ENCODE assay signal across 1 cellular context in the genomic region with DNA sequence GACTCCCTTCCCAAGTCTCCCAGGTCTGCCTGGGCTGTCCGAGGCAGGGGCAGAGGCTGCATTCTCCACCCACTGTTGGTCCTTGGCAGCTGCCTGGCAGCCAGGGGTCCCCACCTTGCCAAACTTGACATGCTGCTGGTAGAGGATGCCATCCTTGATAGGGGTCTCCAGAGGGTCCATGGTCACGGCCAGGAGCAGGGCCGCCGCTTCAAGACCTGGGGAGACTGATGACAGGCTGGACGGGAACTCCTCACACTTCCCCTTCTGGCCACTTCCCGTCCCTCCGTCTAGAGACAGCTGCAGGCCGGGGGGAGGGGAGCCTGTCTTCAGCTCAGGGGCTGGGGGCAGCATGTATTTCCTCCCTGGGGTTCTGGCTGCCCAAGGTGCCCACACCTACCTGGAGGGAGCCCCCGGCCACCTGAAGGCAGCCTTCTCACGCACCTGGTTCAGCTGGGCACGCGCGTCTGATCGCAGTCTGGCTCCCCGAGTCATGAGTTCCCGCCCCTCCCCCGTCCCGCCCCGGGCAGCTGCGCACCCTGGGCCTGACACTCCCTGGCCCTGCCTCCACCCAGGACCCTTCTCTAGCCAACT.
TF ChIP-seq lines count a peak whose summit lies in the region.

A gene with protein sequence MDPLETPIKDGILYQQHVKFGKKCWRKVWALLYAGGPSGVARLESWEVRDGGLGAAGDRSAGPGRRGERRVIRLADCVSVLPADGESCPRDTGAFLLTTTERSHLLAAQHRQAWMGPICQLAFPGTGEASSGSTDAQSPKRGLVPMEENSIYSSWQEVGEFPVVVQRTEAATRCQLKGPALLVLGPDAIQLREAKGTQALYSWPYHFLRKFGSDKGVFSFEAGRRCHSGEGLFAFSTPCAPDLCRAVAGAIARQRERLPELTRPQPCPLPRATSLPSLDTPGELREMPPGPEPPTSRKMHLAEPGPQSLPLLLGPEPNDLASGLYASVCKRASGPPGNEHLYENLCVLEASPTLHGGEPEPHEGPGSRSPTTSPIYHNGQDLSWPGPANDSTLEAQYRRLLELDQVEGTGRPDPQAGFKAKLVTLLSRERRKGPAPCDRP (minus strand): TSS at position 466 of the 591 bp plus-strand sequence. CDS start 286 bp downstream, at position 180.

TF ChIP-seq in K562, 482 proteins besides CTCF, POLR2A, EP300 and RAD21 (continued from another document and continues in another):
- TF ChIP-seq CXXC5 (CRISPR knock-in tag; IDR thresholded peaks at IDR 0.05) = peak; percentile 55
- TF ChIP-seq, protein P1, sequence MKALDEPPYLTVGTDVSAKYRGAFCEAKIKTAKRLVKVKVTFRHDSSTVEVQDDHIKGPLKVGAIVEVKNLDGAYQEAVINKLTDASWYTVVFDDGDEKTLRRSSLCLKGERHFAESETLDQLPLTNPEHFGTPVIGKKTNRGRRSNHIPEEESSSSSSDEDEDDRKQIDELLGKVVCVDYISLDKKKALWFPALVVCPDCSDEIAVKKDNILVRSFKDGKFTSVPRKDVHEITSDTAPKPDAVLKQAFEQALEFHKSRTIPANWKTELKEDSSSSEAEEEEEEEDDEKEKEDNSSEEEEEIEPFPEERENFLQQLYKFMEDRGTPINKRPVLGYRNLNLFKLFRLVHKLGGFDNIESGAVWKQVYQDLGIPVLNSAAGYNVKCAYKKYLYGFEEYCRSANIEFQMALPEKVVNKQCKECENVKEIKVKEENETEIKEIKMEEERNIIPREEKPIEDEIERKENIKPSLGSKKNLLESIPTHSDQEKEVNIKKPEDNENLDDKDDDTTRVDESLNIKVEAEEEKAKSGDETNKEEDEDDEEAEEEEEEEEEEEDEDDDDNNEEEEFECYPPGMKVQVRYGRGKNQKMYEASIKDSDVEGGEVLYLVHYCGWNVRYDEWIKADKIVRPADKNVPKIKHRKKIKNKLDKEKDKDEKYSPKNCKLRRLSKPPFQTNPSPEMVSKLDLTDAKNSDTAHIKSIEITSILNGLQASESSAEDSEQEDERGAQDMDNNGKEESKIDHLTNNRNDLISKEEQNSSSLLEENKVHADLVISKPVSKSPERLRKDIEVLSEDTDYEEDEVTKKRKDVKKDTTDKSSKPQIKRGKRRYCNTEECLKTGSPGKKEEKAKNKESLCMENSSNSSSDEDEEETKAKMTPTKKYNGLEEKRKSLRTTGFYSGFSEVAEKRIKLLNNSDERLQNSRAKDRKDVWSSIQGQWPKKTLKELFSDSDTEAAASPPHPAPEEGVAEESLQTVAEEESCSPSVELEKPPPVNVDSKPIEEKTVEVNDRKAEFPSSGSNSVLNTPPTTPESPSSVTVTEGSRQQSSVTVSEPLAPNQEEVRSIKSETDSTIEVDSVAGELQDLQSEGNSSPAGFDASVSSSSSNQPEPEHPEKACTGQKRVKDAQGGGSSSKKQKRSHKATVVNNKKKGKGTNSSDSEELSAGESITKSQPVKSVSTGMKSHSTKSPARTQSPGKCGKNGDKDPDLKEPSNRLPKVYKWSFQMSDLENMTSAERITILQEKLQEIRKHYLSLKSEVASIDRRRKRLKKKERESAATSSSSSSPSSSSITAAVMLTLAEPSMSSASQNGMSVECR (CRISPR knock-in tag; IDR thresholded peaks at IDR 0.05) = 0 out of 2 replicates have a peak, but pooled peaks have one; percentile 7
- 0 out of 2 replicates have a peak, but pooled peaks have one; percentile 59 for TF ChIP-seq NFRKB (IDR thresholded peaks at IDR 0.05; ENCODE audit: low read depth)
- no peak for TF ChIP-seq KDM5B (IDR thresholded peaks at IDR 0.05; ENCODE audit: insufficient replicate concordance, low read depth, low read length)
- TF ChIP-seq, protein P2, sequence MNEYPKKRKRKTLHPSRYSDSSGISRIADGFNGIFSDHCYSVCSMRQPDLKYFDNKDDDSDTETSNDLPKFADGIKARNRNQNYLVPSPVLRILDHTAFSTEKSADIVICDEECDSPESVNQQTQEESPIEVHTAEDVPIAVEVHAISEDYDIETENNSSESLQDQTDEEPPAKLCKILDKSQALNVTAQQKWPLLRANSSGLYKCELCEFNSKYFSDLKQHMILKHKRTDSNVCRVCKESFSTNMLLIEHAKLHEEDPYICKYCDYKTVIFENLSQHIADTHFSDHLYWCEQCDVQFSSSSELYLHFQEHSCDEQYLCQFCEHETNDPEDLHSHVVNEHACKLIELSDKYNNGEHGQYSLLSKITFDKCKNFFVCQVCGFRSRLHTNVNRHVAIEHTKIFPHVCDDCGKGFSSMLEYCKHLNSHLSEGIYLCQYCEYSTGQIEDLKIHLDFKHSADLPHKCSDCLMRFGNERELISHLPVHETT (CRISPR knock-in tag; conservative IDR thresholded peaks at IDR 0.05 in 1 of 2, IDR thresholded peaks at IDR 0.05 in 1 of 2) = peak in 1 of 2 experiments; percentile 31; a peak in 1 of 4 replicates
- TF ChIP-seq, protein P3, sequence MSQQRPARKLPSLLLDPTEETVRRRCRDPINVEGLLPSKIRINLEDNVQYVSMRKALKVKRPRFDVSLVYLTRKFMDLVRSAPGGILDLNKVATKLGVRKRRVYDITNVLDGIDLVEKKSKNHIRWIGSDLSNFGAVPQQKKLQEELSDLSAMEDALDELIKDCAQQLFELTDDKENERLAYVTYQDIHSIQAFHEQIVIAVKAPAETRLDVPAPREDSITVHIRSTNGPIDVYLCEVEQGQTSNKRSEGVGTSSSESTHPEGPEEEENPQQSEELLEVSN (IDR thresholded peaks at IDR 0.05; ENCODE audit: borderline replicate concordance in 1 of 2, extremely low read depth in 1 of 2, insufficient read depth in 1 of 2, insufficient read length in 1 of 2, low read depth in 1 of 2, low read length in 1 of 2, poor library complexity in 1 of 2, severe bottlenecking in 1 of 2) = peak in 1 of 2 experiments; percentile 61
- peak; percentile 97 for TF ChIP-seq SPI1 (IDR thresholded peaks at IDR 0.05; ENCODE audit: borderline replicate concordance, low read depth, low read length)
- TF ChIP-seq, protein P4, sequence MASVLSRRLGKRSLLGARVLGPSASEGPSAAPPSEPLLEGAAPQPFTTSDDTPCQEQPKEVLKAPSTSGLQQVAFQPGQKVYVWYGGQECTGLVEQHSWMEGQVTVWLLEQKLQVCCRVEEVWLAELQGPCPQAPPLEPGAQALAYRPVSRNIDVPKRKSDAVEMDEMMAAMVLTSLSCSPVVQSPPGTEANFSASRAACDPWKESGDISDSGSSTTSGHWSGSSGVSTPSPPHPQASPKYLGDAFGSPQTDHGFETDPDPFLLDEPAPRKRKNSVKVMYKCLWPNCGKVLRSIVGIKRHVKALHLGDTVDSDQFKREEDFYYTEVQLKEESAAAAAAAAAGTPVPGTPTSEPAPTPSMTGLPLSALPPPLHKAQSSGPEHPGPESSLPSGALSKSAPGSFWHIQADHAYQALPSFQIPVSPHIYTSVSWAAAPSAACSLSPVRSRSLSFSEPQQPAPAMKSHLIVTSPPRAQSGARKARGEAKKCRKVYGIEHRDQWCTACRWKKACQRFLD (CRISPR knock-in tag; IDR thresholded peaks at IDR 0.05) = 0 out of 2 replicates have a peak, but pooled peaks have one; percentile 12
- TF ChIP-seq PTRF (tag; IDR thresholded peaks at IDR 0.05) = no peak
- TF ChIP-seq, protein P5, sequence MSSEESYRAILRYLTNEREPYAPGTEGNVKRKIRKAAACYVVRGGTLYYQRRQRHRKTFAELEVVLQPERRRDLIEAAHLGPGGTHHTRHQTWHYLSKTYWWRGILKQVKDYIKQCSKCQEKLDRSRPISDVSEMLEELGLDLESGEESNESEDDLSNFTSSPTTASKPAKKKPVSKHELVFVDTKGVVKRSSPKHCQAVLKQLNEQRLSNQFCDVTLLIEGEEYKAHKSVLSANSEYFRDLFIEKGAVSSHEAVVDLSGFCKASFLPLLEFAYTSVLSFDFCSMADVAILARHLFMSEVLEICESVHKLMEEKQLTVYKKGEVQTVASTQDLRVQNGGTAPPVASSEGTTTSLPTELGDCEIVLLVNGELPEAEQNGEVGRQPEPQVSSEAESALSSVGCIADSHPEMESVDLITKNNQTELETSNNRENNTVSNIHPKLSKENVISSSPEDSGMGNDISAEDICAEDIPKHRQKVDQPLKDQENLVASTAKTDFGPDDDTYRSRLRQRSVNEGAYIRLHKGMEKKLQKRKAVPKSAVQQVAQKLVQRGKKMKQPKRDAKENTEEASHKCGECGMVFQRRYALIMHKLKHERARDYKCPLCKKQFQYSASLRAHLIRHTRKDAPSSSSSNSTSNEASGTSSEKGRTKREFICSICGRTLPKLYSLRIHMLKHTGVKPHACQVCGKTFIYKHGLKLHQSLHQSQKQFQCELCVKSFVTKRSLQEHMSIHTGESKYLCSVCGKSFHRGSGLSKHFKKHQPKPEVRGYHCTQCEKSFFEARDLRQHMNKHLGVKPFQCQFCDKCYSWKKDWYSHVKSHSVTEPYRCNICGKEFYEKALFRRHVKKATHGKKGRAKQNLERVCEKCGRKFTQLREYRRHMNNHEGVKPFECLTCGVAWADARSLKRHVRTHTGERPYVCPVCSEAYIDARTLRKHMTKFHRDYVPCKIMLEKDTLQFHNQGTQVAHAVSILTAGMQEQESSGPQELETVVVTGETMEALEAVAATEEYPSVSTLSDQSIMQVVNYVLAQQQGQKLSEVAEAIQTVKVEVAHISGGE (CRISPR knock-in tag; IDR thresholded peaks at IDR 0.05) = peak in 1 of 3 experiments; percentile 55; a peak in 2 of 6 replicates
- TF ChIP-seq THRAP3 (IDR thresholded peaks at IDR 0.05; ENCODE audit: borderline replicate concordance) = no peak
- TF ChIP-seq, protein P6, sequence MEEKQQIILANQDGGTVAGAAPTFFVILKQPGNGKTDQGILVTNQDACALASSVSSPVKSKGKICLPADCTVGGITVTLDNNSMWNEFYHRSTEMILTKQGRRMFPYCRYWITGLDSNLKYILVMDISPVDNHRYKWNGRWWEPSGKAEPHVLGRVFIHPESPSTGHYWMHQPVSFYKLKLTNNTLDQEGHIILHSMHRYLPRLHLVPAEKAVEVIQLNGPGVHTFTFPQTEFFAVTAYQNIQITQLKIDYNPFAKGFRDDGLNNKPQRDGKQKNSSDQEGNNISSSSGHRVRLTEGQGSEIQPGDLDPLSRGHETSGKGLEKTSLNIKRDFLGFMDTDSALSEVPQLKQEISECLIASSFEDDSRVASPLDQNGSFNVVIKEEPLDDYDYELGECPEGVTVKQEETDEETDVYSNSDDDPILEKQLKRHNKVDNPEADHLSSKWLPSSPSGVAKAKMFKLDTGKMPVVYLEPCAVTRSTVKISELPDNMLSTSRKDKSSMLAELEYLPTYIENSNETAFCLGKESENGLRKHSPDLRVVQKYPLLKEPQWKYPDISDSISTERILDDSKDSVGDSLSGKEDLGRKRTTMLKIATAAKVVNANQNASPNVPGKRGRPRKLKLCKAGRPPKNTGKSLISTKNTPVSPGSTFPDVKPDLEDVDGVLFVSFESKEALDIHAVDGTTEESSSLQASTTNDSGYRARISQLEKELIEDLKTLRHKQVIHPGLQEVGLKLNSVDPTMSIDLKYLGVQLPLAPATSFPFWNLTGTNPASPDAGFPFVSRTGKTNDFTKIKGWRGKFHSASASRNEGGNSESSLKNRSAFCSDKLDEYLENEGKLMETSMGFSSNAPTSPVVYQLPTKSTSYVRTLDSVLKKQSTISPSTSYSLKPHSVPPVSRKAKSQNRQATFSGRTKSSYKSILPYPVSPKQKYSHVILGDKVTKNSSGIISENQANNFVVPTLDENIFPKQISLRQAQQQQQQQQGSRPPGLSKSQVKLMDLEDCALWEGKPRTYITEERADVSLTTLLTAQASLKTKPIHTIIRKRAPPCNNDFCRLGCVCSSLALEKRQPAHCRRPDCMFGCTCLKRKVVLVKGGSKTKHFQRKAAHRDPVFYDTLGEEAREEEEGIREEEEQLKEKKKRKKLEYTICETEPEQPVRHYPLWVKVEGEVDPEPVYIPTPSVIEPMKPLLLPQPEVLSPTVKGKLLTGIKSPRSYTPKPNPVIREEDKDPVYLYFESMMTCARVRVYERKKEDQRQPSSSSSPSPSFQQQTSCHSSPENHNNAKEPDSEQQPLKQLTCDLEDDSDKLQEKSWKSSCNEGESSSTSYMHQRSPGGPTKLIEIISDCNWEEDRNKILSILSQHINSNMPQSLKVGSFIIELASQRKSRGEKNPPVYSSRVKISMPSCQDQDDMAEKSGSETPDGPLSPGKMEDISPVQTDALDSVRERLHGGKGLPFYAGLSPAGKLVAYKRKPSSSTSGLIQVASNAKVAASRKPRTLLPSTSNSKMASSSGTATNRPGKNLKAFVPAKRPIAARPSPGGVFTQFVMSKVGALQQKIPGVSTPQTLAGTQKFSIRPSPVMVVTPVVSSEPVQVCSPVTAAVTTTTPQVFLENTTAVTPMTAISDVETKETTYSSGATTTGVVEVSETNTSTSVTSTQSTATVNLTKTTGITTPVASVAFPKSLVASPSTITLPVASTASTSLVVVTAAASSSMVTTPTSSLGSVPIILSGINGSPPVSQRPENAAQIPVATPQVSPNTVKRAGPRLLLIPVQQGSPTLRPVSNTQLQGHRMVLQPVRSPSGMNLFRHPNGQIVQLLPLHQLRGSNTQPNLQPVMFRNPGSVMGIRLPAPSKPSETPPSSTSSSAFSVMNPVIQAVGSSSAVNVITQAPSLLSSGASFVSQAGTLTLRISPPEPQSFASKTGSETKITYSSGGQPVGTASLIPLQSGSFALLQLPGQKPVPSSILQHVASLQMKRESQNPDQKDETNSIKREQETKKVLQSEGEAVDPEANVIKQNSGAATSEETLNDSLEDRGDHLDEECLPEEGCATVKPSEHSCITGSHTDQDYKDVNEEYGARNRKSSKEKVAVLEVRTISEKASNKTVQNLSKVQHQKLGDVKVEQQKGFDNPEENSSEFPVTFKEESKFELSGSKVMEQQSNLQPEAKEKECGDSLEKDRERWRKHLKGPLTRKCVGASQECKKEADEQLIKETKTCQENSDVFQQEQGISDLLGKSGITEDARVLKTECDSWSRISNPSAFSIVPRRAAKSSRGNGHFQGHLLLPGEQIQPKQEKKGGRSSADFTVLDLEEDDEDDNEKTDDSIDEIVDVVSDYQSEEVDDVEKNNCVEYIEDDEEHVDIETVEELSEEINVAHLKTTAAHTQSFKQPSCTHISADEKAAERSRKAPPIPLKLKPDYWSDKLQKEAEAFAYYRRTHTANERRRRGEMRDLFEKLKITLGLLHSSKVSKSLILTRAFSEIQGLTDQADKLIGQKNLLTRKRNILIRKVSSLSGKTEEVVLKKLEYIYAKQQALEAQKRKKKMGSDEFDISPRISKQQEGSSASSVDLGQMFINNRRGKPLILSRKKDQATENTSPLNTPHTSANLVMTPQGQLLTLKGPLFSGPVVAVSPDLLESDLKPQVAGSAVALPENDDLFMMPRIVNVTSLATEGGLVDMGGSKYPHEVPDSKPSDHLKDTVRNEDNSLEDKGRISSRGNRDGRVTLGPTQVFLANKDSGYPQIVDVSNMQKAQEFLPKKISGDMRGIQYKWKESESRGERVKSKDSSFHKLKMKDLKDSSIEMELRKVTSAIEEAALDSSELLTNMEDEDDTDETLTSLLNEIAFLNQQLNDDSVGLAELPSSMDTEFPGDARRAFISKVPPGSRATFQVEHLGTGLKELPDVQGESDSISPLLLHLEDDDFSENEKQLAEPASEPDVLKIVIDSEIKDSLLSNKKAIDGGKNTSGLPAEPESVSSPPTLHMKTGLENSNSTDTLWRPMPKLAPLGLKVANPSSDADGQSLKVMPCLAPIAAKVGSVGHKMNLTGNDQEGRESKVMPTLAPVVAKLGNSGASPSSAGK (IDR thresholded peaks at IDR 0.05) = peak; percentile 52; the same call in 1 of the 2 replicates
- TF ChIP-seq, protein P7, sequence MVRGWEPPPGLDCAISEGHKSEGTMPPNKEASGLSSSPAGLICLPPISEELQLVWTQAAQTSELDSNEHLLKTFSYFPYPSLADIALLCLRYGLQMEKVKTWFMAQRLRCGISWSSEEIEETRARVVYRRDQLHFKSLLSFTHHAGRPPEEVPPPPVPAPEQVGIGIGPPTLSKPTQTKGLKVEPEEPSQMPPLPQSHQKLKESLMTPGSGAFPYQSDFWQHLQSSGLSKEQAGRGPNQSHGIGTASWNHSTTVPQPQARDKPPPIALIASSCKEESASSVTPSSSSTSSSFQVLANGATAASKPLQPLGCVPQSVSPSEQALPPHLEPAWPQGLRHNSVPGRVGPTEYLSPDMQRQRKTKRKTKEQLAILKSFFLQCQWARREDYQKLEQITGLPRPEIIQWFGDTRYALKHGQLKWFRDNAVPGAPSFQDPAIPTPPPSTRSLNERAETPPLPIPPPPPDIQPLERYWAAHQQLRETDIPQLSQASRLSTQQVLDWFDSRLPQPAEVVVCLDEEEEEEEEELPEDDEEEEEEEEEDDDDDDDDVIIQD (CRISPR knock-in tag; IDR thresholded peaks at IDR 0.05) = 0 out of 2 replicates have a peak, but pooled peaks have one; percentile 46
- peak; percentile 34; the same call in 1 of the 2 replicates for TF ChIP-seq GABPB1 (CRISPR knock-in tag; IDR thresholded peaks at IDR 0.05)
- TF ChIP-seq ZBTB7A (IDR thresholded peaks at IDR 0.05; ENCODE audit: borderline replicate concordance, control insufficient read depth, low read depth, low read length) = peak; percentile 65
